28 cellular contexts compared by ENCODE assay signal in the genomic region with DNA sequence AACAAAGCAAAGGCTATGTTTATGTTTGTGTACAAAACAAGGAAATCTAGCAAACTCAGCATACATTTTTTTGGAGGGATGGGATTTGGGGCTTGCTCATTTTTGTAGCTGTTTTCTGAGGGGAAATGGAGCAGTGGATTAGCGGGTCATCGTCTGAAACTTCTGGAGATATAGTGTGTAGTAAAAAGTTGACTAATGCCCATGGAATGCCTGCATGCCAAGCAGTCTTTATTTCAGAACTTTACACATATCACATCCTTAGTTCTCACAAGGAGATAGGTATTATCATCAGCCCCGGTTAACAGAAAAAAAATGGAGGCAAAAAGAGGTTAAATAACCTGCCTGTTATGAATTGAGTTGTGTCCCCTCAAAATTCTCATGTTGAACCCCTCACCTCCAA. TPM values are rescaled to one million over a fixed set of nuclear protein-coding genes. Genes with fewer than 3 reads are reported as not detected.
DNase-seq lines count a peak whose midpoint lies in the region; ATAC-seq and TF ChIP-seq lines count a peak whose summit lies in the region.
"Had no signal": no experiment of that assay in that cellular context is flagged by ENCODE, and none has a peak within 500 bp of the region (broad histone marks: within the 10 kb centered on the region; RNA-seq: fewer than 3 reads in every experiment).

No MANE protein-coding gene starts in this region.

- no peak overlapping the region for H3K4me3 Mint-ChIP-seq in activated CD8-positive, alpha-beta T cell treated with anti-CD3 and anti-CD28 coated beads, Interleukin-2, amount 10 ng/mL, durations not matched to agents 7 days and 5 days
- H3K4me3 Mint-ChIP-seq: CD8-positive, alpha-beta T cell; HFFc6; IgD-negative memory B cell had no signal

- CTCF ChIA-PET in activated CD8-positive, alpha-beta T cell treated with anti-CD3 and anti-CD28 coated beads, Interleukin-2, amount 10 ng/mL, durations not matched to agents 7 days and 5 days (lab: Charles Lee): no interaction called here

- POLR2A ChIA-PET in activated CD8-positive, alpha-beta T cell treated with anti-CD3 and anti-CD28 coated beads, Interleukin-2, amount 10 ng/mL, durations not matched to agents 7 days and 5 days (lab: Charles Lee): no interaction called here

- TF ChIP-seq EP300 in transverse colon (IDR thresholded peaks at IDR 0.05; ENCODE audit: low read depth): no peak

- TF ChIP-seq POLR2A in thyroid gland (IDR thresholded peaks at IDR 0.05): no peak
- TF ChIP-seq POLR2A in transverse colon (IDR thresholded peaks at IDR 0.05): no peak

- H3K9me3 Mint-ChIP-seq in activated CD8-positive, alpha-beta T cell treated with anti-CD3 and anti-CD28 coated beads, Interleukin-2, amount 10 ng/mL, durations not matched to agents 7 days and 5 days (ENCODE audit: insufficient read depth): no peaks in the 10 kb centered on the region
- H3K9me3 Mint-ChIP-seq: CD8-positive, alpha-beta T cell had no signal

- no peaks in the 10 kb centered on the region for H3K79me2 ChIP-seq in hepatocyte

- DNase-seq in EH (ENCODE audit: low read depth) (peak; percentile 2), amniotic epithelial cell (ENCODE audit: low read depth) (peak; percentile 0), hepatocyte (ENCODE audit: low spot score) (no peak), thyroid gland (no peak), activated gamma-delta T cell treated with Interleukin-2 at 50 U/mL for 16 hours (no peak), transverse colon (no peak)
- DNase-seq in activated CD8-positive, alpha-beta T cell treated with anti-CD3 and anti-CD28 coated beads, Interleukin-2, amount 10 ng/mL, durations not matched to agents 7 days and 5 days: no peak
- DNase-seq: Caco-2; CD8-positive, alpha-beta T cell; GOT3; HFFc6; NCI-H1048; NCI-H1417 treated with DMSO at 0.1 percent for 48 hours; NCI-H1694 treated with DMSO at 0.1 percent for 48 hours; NCI-H2081; NCI-H2227 treated with DMSO at 0.1 percent for 48 hours; NCI-H510A; NCI-H69; SHP77 had no signal

- 56% methylated on average over 3 of the region's 3 CpGs for WGBS in hepatocyte (ENCODE audit: low lambda C conversion rate, missing lambda C conversion rate)
- WGBS in thyroid gland, 2 donors: 67 to 90% methylated on average over 3 of the region's 3 CpGs
- 46 to 80% methylated on average over 3 of the region's 3 CpGs for WGBS in transverse colon (ENCODE audit: low coverage in 1 of 2), 2 donors

- no peaks in the 10 kb centered on the region for H3K27me3 Mint-ChIP-seq in activated CD8-positive, alpha-beta T cell treated with anti-CD3 and anti-CD28 coated beads, Interleukin-2, amount 10 ng/mL, durations not matched to agents 7 days and 5 days (ENCODE audit: low read depth)
- H3K27me3 Mint-ChIP-seq: IgD-negative memory B cell had no signal

- ATAC-seq in HG03108 (IDR thresholded peaks at IDR 0.05; ENCODE audit: unreplicated experiment): no peak
- ATAC-seq in activated CD8-positive, alpha-beta T cell treated with anti-CD3 and anti-CD28 coated beads, Interleukin-2, amount 10 ng/mL, durations not matched to agents 7 days and 5 days: no peak
- ATAC-seq: A549; CD8-positive, alpha-beta T cell; Panc1 had no signal

- peaks cover 11% of the 10 kb centered on the region for H3K4me1 ChIP-seq in hepatocyte (ENCODE audit: insufficient read depth)
- H3K4me1 ChIP-seq in thyroid gland: peaks cover 36 to 65% of the 10 kb centered on the region in 2 donors
- no peaks in the 10 kb centered on the region for H3K4me1 ChIP-seq in transverse colon
- H3K4me1 ChIP-seq: A549, HAP-1 had no signal

- in situ Hi-C loops in transverse colon (cut with MboI; ENCODE audit: low pct_ligation_motif_present in 1 of 4, low pct_unique_long_range_greater_than_20kb in 1 of 4, low sequenced_read_pairs in 3 of 4): no loop called here

- no peak overlapping the region for H3K4me3 ChIP-seq in hepatocyte
- H3K4me3 ChIP-seq in thyroid gland (replicated peaks in 1 of 3): no peak overlapping the region
- H3K4me3 ChIP-seq in transverse colon: no peak overlapping the region
- H3K4me3 ChIP-seq: A549, HAP-1 had no signal

- no peak overlapping the region for H2AFZ ChIP-seq in hepatocyte

- H3K36me3 ChIP-seq in hepatocyte (replicated peaks; ENCODE audit: insufficient read depth, low read depth) (no peaks in the 10 kb centered on the region), thyroid gland (peaks cover 0 to 6% of the 10 kb centered on the region in 2 donors), transverse colon (no peaks in the 10 kb centered on the region)
- H3K36me3 ChIP-seq: HAP-1 had no signal

- H3K27ac Mint-ChIP-seq in activated CD8-positive, alpha-beta T cell treated with anti-CD3 and anti-CD28 coated beads, Interleukin-2, amount 10 ng/mL, durations not matched to agents 7 days and 5 days: no peak overlapping the region
- H3K27ac Mint-ChIP-seq: CD8-positive, alpha-beta T cell; HFFc6; IgD-negative memory B cell had no signal

- no peak overlapping the region for H3K4me2 ChIP-seq in hepatocyte
- H3K4me2 ChIP-seq: A549, KMS-11 had no signal

- H3K27ac ChIP-seq in hepatocyte (peak overlapping the region; percentile 32), thyroid gland (peak overlapping the region; percentile 88 to 94 (median 89)), transverse colon (no peak overlapping the region)
- H3K27ac ChIP-seq: A549, C4-2B, KMS-11, RWPE1 had no signal

- no peaks in the 10 kb centered on the region for H3K36me3 Mint-ChIP-seq in activated CD8-positive, alpha-beta T cell treated with anti-CD3 and anti-CD28 coated beads, Interleukin-2, amount 10 ng/mL, durations not matched to agents 7 days and 5 days (ENCODE audit: low read depth)
- H3K36me3 Mint-ChIP-seq: CD8-positive, alpha-beta T cell had no signal

- H3K27me3 ChIP-seq in hepatocyte (no peaks in the 10 kb centered on the region), thyroid gland (no peaks in the 10 kb centered on the region), transverse colon (no peaks in the 10 kb centered on the region)

- H3K9me2 ChIP-seq in hepatocyte (replicated peaks; ENCODE audit: insufficient read depth): no peaks in the 10 kb centered on the region

- intact Hi-C loops in thyroid gland (cut with DNase I): no loop called here
- intact Hi-C loops in transverse colon (cut with DNase I; ENCODE audit: low total_unique reads): no loop called here

- H4K20me1 ChIP-seq in hepatocyte (ENCODE audit: insufficient read depth, poor library complexity, severe bottlenecking): no peaks in the 10 kb centered on the region

- H3K9me3 ChIP-seq in hepatocyte (ENCODE audit: low read depth) (no peaks in the 10 kb centered on the region), thyroid gland (no peaks in the 10 kb centered on the region), transverse colon (no peaks in the 10 kb centered on the region)
- H3K9me3 ChIP-seq: A549, Caco-2, HAP-1 had no signal

- no peaks in the 10 kb centered on the region for H3K4me1 Mint-ChIP-seq in activated CD8-positive, alpha-beta T cell treated with anti-CD3 and anti-CD28 coated beads, Interleukin-2, amount 10 ng/mL, durations not matched to agents 7 days and 5 days (ENCODE audit: low read depth)
- H3K4me1 Mint-ChIP-seq: IgD-negative memory B cell had no signal

- no peak for TF ChIP-seq CTCF in hepatocyte (IDR thresholded peaks at IDR 0.05; ENCODE audit: poor library complexity)
- TF ChIP-seq CTCF in thyroid gland (IDR thresholded peaks at IDR 0.05): no peak
- no peak for TF ChIP-seq CTCF in transverse colon (IDR thresholded peaks at IDR 0.05)

RNA-seq across cellular contexts. Expression of a gene that starts 47.1 kb away (rescaled TPM):
- total RNA-seq in hepatocyte (14.2 and 18.2 TPM in 2 replicates), thyroid gland (100 to 1,000 TPM; 197 to 348 (median 241) TPM), transverse colon (10 to 100 TPM in 1 of 4 donors, 1 to 10 TPM in 3; 5.6 to 13.4 (median 6.9) TPM)
- 5.2 and 7.1 TPM in 2 replicates for polyA plus RNA-seq in hepatocyte
- 1 to 10 TPM; 1.8 to 2.4 TPM for total RNA-seq in activated CD8-positive, alpha-beta T cell treated with anti-CD3 and anti-CD28 coated beads, Interleukin-2, amount 10 ng/mL, durations not matched to agents 7 days and 5 days
- total RNA-seq: HFFc6, SK-MEL-5 had no signal

Comparison
In these comparisons a context has a peak if more than half of its experiments do, and no peak if none do; other contexts are left out.
1. DNase-seq: peak in EH (single experiment) and amniotic epithelial cell (single experiment); none in hepatocyte (single experiment), thyroid gland (0 of 2), activated CD8-positive, alpha-beta T cell treated with anti-CD3 and anti-CD28 coated beads, Interleukin-2, amount 10 ng/mL, durations not matched to agents 7 days and 5 days (single experiment), activated gamma-delta T cell treated with Interleukin-2 at 50 U/mL for 16 hours (single experiment) and transverse colon (single experiment).
2. H3K27ac ChIP-seq: peak in hepatocyte (single experiment) and thyroid gland (3 of 3); none in transverse colon (0 of 4).
3. RNA of a gene that starts 47.1 kb away (total RNA-seq): 197 to 348 TPM in thyroid gland; 14.2 to 18.2 TPM in hepatocyte, 5.6 to 13.4 TPM in transverse colon and 1.8 to 2.4 TPM in activated CD8-positive, alpha-beta T cell treated with anti-CD3 and anti-CD28 coated beads, Interleukin-2, amount 10 ng/mL, durations not matched to agents 7 days and 5 days; every median in the first group is over 10 times any median in the second.